ENCODE assay signal across 1 cellular context in genomic region chr2:54558188-54558975, GRCh38.
TF ChIP-seq lines count a peak whose summit lies in the region.

No MANE protein-coding gene starts in this region.

TF ChIP-seq in HepG2, 621 proteins besides CTCF, POLR2A, EP300 and RAD21 (continued from another document and continues in another):
- TF ChIP-seq USF2 (IDR thresholded peaks at IDR 0.05; ENCODE audit: low read depth, low read length): no peak
- 0 out of 2 replicates have a peak, but pooled peaks have one; percentile 25 for TF ChIP-seq USF2 (CRISPR knock-in tag; IDR thresholded peaks at IDR 0.05; ENCODE audit: borderline replicate concordance)
- TF ChIP-seq ZNF552 (CRISPR knock-in tag; IDR thresholded peaks at IDR 0.05; ENCODE audit: borderline replicate concordance): 0 out of 2 replicates have a peak, but pooled peaks have one; percentile 63
- TF ChIP-seq FOXK1 (CRISPR knock-in tag; IDR thresholded peaks at IDR 0.05; ENCODE audit: borderline replicate concordance, low read depth): no peak
- TF ChIP-seq ZNF333 (CRISPR knock-in tag; IDR thresholded peaks at IDR 0.05; ENCODE audit: borderline replicate concordance): 0 out of 2 replicates have a peak, but pooled peaks have one; percentile 31
- no peak; the same call in 1 of the 2 replicates for TF ChIP-seq ZNF574 (CRISPR knock-in tag; IDR thresholded peaks at IDR 0.05)
- TF ChIP-seq ZFP37 (CRISPR knock-in tag; IDR thresholded peaks at IDR 0.05; ENCODE audit: borderline replicate concordance): no peak
- TF ChIP-seq GATAD2A (CRISPR knock-in tag; IDR thresholded peaks at IDR 0.05): no peak
- TF ChIP-seq ZSCAN12 (CRISPR knock-in tag; IDR thresholded peaks at IDR 0.05): no peak
- no peak for TF ChIP-seq TFE3 (CRISPR knock-in tag; IDR thresholded peaks at IDR 0.05)
- no peak; the same call in 1 of the 2 replicates for TF ChIP-seq REL (CRISPR knock-in tag; conservative IDR thresholded peaks at IDR 0.05)
- TF ChIP-seq ZFP91 (CRISPR knock-in tag; IDR thresholded peaks at IDR 0.05; ENCODE audit: borderline replicate concordance): peak; percentile 43; the same call in 1 of the 2 replicates
- peak; percentile 85 for TF ChIP-seq ZNF20 (CRISPR knock-in tag; IDR thresholded peaks at IDR 0.05)
- TF ChIP-seq ZNF660 (CRISPR knock-in tag; IDR thresholded peaks at IDR 0.05; ENCODE audit: borderline replicate concordance, low read depth): no peak; the same call in 1 of the 2 replicates
- 0 out of 2 replicates have a peak, but pooled peaks have one; percentile 77 for TF ChIP-seq ZBTB49 (CRISPR knock-in tag; IDR thresholded peaks at IDR 0.05; ENCODE audit: borderline replicate concordance)
- peak; percentile 80 for TF ChIP-seq POLR2G (IDR thresholded peaks at IDR 0.05; ENCODE audit: low read depth, low read length)
- TF ChIP-seq HOXA7 (CRISPR knock-in tag; IDR thresholded peaks at IDR 0.05): no peak
- TF ChIP-seq SMAD3 (CRISPR knock-in tag; IDR thresholded peaks at IDR 0.05): peak; percentile 15; the same call in 1 of the 2 replicates
- peak; percentile 68 for TF ChIP-seq SOX5 (CRISPR knock-in tag; IDR thresholded peaks at IDR 0.05; ENCODE audit: borderline replicate concordance)
- no peak for TF ChIP-seq ZNF598 (CRISPR knock-in tag; IDR thresholded peaks at IDR 0.05; ENCODE audit: borderline replicate concordance)
- TF ChIP-seq SP4 (CRISPR knock-in tag; IDR thresholded peaks at IDR 0.05): no peak
- peak; percentile 18 for TF ChIP-seq RBM39 (IDR thresholded peaks at IDR 0.05; ENCODE audit: low read depth, low read length, poor library complexity, severe bottlenecking)
- no peak for TF ChIP-seq KAT8 (CRISPR knock-in tag; IDR thresholded peaks at IDR 0.05)
- TF ChIP-seq ZFP36L1 (CRISPR knock-in tag; IDR thresholded peaks at IDR 0.05): no peak; the same call in 1 of the 2 replicates
- TF ChIP-seq GMEB1 (CRISPR knock-in tag; IDR thresholded peaks at IDR 0.05; ENCODE audit: borderline replicate concordance): no peak
- TF ChIP-seq MTF1 (CRISPR knock-in tag; IDR thresholded peaks at IDR 0.05): no peak
- peak; percentile 41 for TF ChIP-seq HNF1B (CRISPR knock-in tag; IDR thresholded peaks at IDR 0.05)
- no peak for TF ChIP-seq ZNF644 (CRISPR knock-in tag; IDR thresholded peaks at IDR 0.05; ENCODE audit: low read depth)
- peak; percentile 50; the same call in 1 of the 2 replicates for TF ChIP-seq SATB2 (CRISPR knock-in tag; IDR thresholded peaks at IDR 0.05)
- TF ChIP-seq KDM4B (CRISPR knock-in tag; IDR thresholded peaks at IDR 0.05): peak; percentile 15; the same call in 1 of the 2 replicates
- TF ChIP-seq MED8 (CRISPR knock-in tag; IDR thresholded peaks at IDR 0.05; ENCODE audit: insufficient replicate concordance): no peak
- TF ChIP-seq NR2F1 (CRISPR knock-in tag; IDR thresholded peaks at IDR 0.05): no peak
- peak; percentile 62; the same call in 1 of the 2 replicates for TF ChIP-seq ZNF367 (CRISPR knock-in tag; IDR thresholded peaks at IDR 0.05; ENCODE audit: borderline replicate concordance)
- TF ChIP-seq TSC22D2 (CRISPR knock-in tag; IDR thresholded peaks at IDR 0.05; ENCODE audit: borderline replicate concordance): no peak
- no peak for TF ChIP-seq NR1H2 (CRISPR knock-in tag; IDR thresholded peaks at IDR 0.05; ENCODE audit: borderline replicate concordance, low read depth)
- TF ChIP-seq ARNT2 (CRISPR knock-in tag; IDR thresholded peaks at IDR 0.05; ENCODE audit: low read depth): peak; percentile 50; the same call in 1 of the 2 replicates
- TF ChIP-seq HCFC1 (IDR thresholded peaks at IDR 0.05; ENCODE audit: low read depth, low read length): no peak
- TF ChIP-seq KAT2B (IDR thresholded peaks at IDR 0.05; ENCODE audit: borderline replicate concordance, low read depth, low read length): no peak
- no peak for TF ChIP-seq HNRNPK (IDR thresholded peaks at IDR 0.05; ENCODE audit: low read depth, low read length, poor library complexity, severe bottlenecking)
- TF ChIP-seq TGIF2 (CRISPR knock-in tag; IDR thresholded peaks at IDR 0.05): no peak
- peak; percentile 47; the same call in 1 of the 2 replicates for TF ChIP-seq ZNF225 (CRISPR knock-in tag; IDR thresholded peaks at IDR 0.05)
- TF ChIP-seq KDM1A (CRISPR knock-in tag; IDR thresholded peaks at IDR 0.05): no peak
- TF ChIP-seq ZBTB39 (CRISPR knock-in tag; IDR thresholded peaks at IDR 0.05): no peak
- peak; percentile 59; the same call in 1 of the 2 replicates for TF ChIP-seq KDM5B (CRISPR knock-in tag; IDR thresholded peaks at IDR 0.05; ENCODE audit: borderline replicate concordance)
- 0 out of 2 replicates have a peak, but pooled peaks have one; percentile 24 for TF ChIP-seq KLF13 (CRISPR knock-in tag; IDR thresholded peaks at IDR 0.05)
- no peak for TF ChIP-seq DMTF1 (CRISPR knock-in tag; IDR thresholded peaks at IDR 0.05)
